In genomic region chr2:36966370-36967235, GRCh38 we compare ENCODE assay signal across 8 cellular contexts. TPM values are rescaled to one million over a fixed set of nuclear protein-coding genes. Genes with fewer than 3 reads are reported as not detected.
DNase-seq lines count a peak whose midpoint lies in the region; ATAC-seq and TF ChIP-seq lines count a peak whose summit lies in the region.

TSS of gene STRN (minus strand) at chr2:36966536. CDS start at chr2:36966463, 73 bp downstream.

- H3K36me3 ChIP-seq in CD4-positive, CD25-positive, alpha-beta regulatory T cell (ENCODE audit: control insufficient read depth, insufficient read depth, low read length): peaks cover 2% of the 10 kb centered on the region

- no peaks in the 10 kb centered on the region for H3K27me3 ChIP-seq in CD4-positive, CD25-positive, alpha-beta regulatory T cell (ENCODE audit: control insufficient read depth, insufficient read depth, low read length)

- peak; percentile 91 to 94 for ATAC-seq in CD4-positive, CD25-positive, alpha-beta regulatory T cell (ENCODE audit: low read depth in 2 of 2)
- peak; percentile 99 for ATAC-seq in GM19452 (IDR thresholded peaks at IDR 0.05; ENCODE audit: unreplicated experiment)
- peak; percentile 94 for ATAC-seq in HG03575 (IDR thresholded peaks at IDR 0.05; ENCODE audit: extremely low read depth, insufficient number of reproducible peaks, low FRiP score, unreplicated experiment)

- H3K27me3 Mint-ChIP-seq in CD4-positive, CD25-positive, alpha-beta regulatory T cell: peaks cover 11% of the 10 kb centered on the region

- TF ChIP-seq POLR2A in lower leg skin (IDR thresholded peaks at IDR 0.05): peak in 1 of 2 donors; percentile 44

- peak within 1 kb of the TSS; percentile 97 to 99 (median 98) for H3K27ac Mint-ChIP-seq in CD4-positive, CD25-positive, alpha-beta regulatory T cell

- WGBS in lower leg skin, 2 donors: 0 to 1% methylated on average over 20 of the region's 91 CpGs

- H3K27ac ChIP-seq in CD4-positive, CD25-positive, alpha-beta regulatory T cell (ENCODE audit: insufficient read depth, low read length, poor library complexity, severe bottlenecking): peak within 1 kb of the TSS; percentile 94

- H3K4me3 Mint-ChIP-seq in CD4-positive, CD25-positive, alpha-beta regulatory T cell: peak within 1 kb of the TSS; percentile 99

- H3K9me3 Mint-ChIP-seq in CD4-positive, CD25-positive, alpha-beta regulatory T cell: peaks cover 0 to 2% (median 0%) of the 10 kb centered on the region in 7 donors

- H3K4me1 Mint-ChIP-seq in CD4-positive, CD25-positive, alpha-beta regulatory T cell: peaks cover 31 to 60% (median 42%) of the 10 kb centered on the region in 4 donors

- intact Hi-C loops in lower leg skin (cut with DNase I; ENCODE audit: low total_unique reads): no loop called here

- H3K9me3 ChIP-seq in CD4-positive, CD25-positive, alpha-beta regulatory T cell (ENCODE audit: control insufficient read depth in 2 of 2, low read length in 2 of 2): no peaks in the 10 kb centered on the region

- H3K36me3 Mint-ChIP-seq in CD4-positive, CD25-positive, alpha-beta regulatory T cell: peaks cover 19% of the 10 kb centered on the region

- no peak for TF ChIP-seq CTCF in lower leg skin (IDR thresholded peaks at IDR 0.05)

- peak; percentile 96 to 99 (median 99) for DNase-seq in CD4-positive, CD25-positive, alpha-beta regulatory T cell
- peak; percentile 97 for DNase-seq in NCI-H82 (lab: John Stamatoyannopoulos, UW)
- DNase-seq in activated CD4-positive, alpha-beta T cell treated with anti-CD3 and anti-CD28 coated beads, Interleukin-2, amount 50 U/mL, for 48 hours: peak; percentile 95 to 96
- DNase-seq in dermis microvascular lymphatic vessel endothelial cell (ENCODE audit: low read depth in 2 of 2): peak; percentile 82 to 97
- DNase-seq in lower leg skin (ENCODE audit: low spot score in 2 of 2): peak; percentile 95 to 99
- DNase-seq in stimulated activated CD4-positive, alpha-beta T cell treated with anti-CD3 and anti-CD28 coated beads, Interleukin-4, amount 100 ng/mL, for 4 hours: peak; percentile 97 to 98

- peak within 1 kb of the TSS; percentile 85 for H3K4me3 ChIP-seq in CD4-positive, CD25-positive, alpha-beta regulatory T cell (ENCODE audit: low read depth, low read length)
- H3K4me3 ChIP-seq in lower leg skin (ENCODE audit: low read depth, poor library complexity, severe bottlenecking): peak within 1 kb of the TSS; percentile 91

- peaks cover 30% of the 10 kb centered on the region for H3K4me1 ChIP-seq in CD4-positive, CD25-positive, alpha-beta regulatory T cell (ENCODE audit: control insufficient read depth, insufficient read depth, low read length, poor library complexity, severe bottlenecking)

RNA-seq across cellular contexts. Expression of gene STRN, which starts in this region (rescaled TPM):
- 34.8 TPM for total RNA-seq in CD4-positive, CD25-positive, alpha-beta regulatory T cell
- polyA plus RNA-seq in CD4-positive, CD25-positive, alpha-beta regulatory T cell: 10 to 100 TPM; 12.3 to 16.4 (median 12.3) TPM
- 15.0 and 19.0 TPM in 2 replicates for total RNA-seq in dermis microvascular lymphatic vessel endothelial cell
- 10 to 100 TPM; 34.4 to 41.9 (median 37.9) TPM for total RNA-seq in lower leg skin

Comparison
In these comparisons a context has a peak if more than half of its experiments do, and no peak if none do; other contexts are left out.
1. Peak in every context shown above with its lines: DNase-seq, ATAC-seq, H3K4me3 ChIP-seq and H3K27ac ChIP-seq.